Comparison of ENCODE assay signal across 17 cellular contexts in genomic region chr2:15757820-15758586, GRCh38.
"Had no signal": no experiment of that assay in that cellular context is flagged by ENCODE, and none has a peak within 500 bp of the region (broad histone marks: within the 10 kb centered on the region; RNA-seq: fewer than 3 reads in every experiment).

No MANE protein-coding gene starts in this region.

- H3K4me1 Mint-ChIP-seq: naive B cell had no signal

- DNase-seq: colonic mucosa; dermis blood vessel endothelial cell; dorsolateral prefrontal cortex; effector CD4-positive, alpha-beta T cell; effector memory CD4-positive, alpha-beta T cell; foreskin keratinocyte; heart left ventricle; kidney; kidney glomerular epithelial cell; left colon; left lung; left ventricle myocardium superior; lower lobe of right lung; mesenchymal stem cell; mucosa of descending colon; naive B cell had no signal

- H3K27ac Mint-ChIP-seq: mesothelial cell of epicardium, naive B cell had no signal

- H3K36me3 Mint-ChIP-seq: naive B cell had no signal

- H3K4me3 Mint-ChIP-seq: mesothelial cell of epicardium, naive B cell had no signal
